33 cellular contexts compared by ENCODE assay signal in genomic region chr1:102083186-102083585, GRCh38.
"Had no signal": no experiment of that assay in that cellular context is flagged by ENCODE, and none has a peak within 500 bp of the region (broad histone marks: within the 10 kb centered on the region; RNA-seq: fewer than 3 reads in every experiment).

No MANE protein-coding gene starts in this region.

- FAIRE-seq: astrocyte had no signal

- H3K36me3 ChIP-seq: adrenal gland, brain microvascular endothelial cell, breast epithelium, WERI-Rb-1 had no signal

- H3K27ac ChIP-seq: adrenal gland, body of pancreas, brain microvascular endothelial cell, breast epithelium, WERI-Rb-1 had no signal

- H3K4me1 ChIP-seq: adrenal gland, body of pancreas, breast epithelium had no signal

- DNase-seq: activated CD4-positive, alpha-beta memory T cell treated with anti-CD3 and anti-CD28 coated beads, Interleukin-2, amount 10 ng/mL, durations not matched to agents 7 days and 5 days; activated CD4-positive, alpha-beta T cell treated with anti-CD3 and anti-CD28 coated beads for 1 hour; activated CD4-positive, alpha-beta T cell treated with anti-CD3 and anti-CD28 coated beads for 36 hours; activated CD4-positive, alpha-beta T cell treated with anti-CD3 and anti-CD28 coated beads for 48 hours; activated CD4-positive, alpha-beta T cell treated with anti-CD3 and anti-CD28 coated beads, Interleukin-2, amount 10 ng/mL, durations not matched to agents 7 days and 5 days; activated CD4-positive, alpha-beta T cell treated with anti-CD3 and anti-CD28 coated beads, Interleukin-2, amount 50 U/mL, for 48 hours; activated CD4-positive, CD25-positive, alpha-beta regulatory T cell; activated CD8-positive, alpha-beta memory T cell treated with anti-CD3 and anti-CD28 coated beads for 24 hours; activated CD8-positive, alpha-beta memory T cell treated with anti-CD3 and anti-CD28 coated beads, Interleukin-2, amount 10 ng/mL, durations not matched to agents 7 days and 5 days; activated CD8-positive, alpha-beta memory T cell treated with anti-CD3 and anti-CD28 coated beads, Interleukin-2, amount 50 U/mL, for 48 hours; activated CD8-positive, alpha-beta T cell treated with anti-CD3 and anti-CD28 coated beads, Interleukin-2, amount 10 ng/mL, durations not matched to agents 7 days and 5 days; activated effector memory CD4-positive, alpha-beta T cell treated with Interleukin-2 at 50 U/mL for 16 hours; activated gamma-delta T cell; activated naive CD4-positive, alpha-beta T cell treated with anti-CD3 and anti-CD28 coated beads for 36 hours; activated naive CD4-positive, alpha-beta T cell treated with anti-CD3 and anti-CD28 coated beads, Interleukin-2, amount 50 U/mL, for 16 hours; activated naive CD8-positive, alpha-beta T cell treated with anti-CD3 and anti-CD28 coated beads for 36 hours; activated T-cell treated with anti-CD3 and anti-CD28 coated beads, Interleukin-2, amount 50 U/mL, for 24 hours; activated T-cell treated with anti-CD3 and anti-CD28 coated beads, Interleukin-2, amount 50 U/mL, for 48 hours; adrenal gland; amniotic stem cell; aorta; body of pancreas; brain microvascular endothelial cell; central memory CD4-positive, alpha-beta T cell; T-helper 1 cell; T-helper 2 cell; T-helper 9 cell; WERI-Rb-1 had no signal

- H3K27me3 ChIP-seq: adrenal gland, body of pancreas, brain microvascular endothelial cell, breast epithelium had no signal

- H3K4me3 ChIP-seq: adrenal gland, body of pancreas, breast epithelium had no signal

- H3K9me3 ChIP-seq: adrenal gland, body of pancreas had no signal

- ATAC-seq: activated CD4-positive, alpha-beta T cell treated with anti-CD3 and anti-CD28 coated beads for 36 hours; activated CD4-positive, CD25-positive, alpha-beta regulatory T cell treated with anti-CD3 and anti-CD28 coated beads, Interleukin-2, amount 50 U/mL, for 24 hours; activated CD8-positive, alpha-beta memory T cell treated with anti-CD3 and anti-CD28 coated beads, Interleukin-2, amount 10 ng/mL, durations not matched to agents 7 days and 5 days; activated CD8-positive, alpha-beta T cell treated with anti-CD3 and anti-CD28 coated beads, Interleukin-2, amount 10 ng/mL, durations not matched to agents 7 days and 5 days; activated naive CD4-positive, alpha-beta T cell treated with anti-CD3 and anti-CD28 coated beads, Interleukin-2, amount 50 U/mL, for 72 hours; body of pancreas; WTC11 had no signal
